ENCODE assay signal across 8 cellular contexts in the genomic region with DNA sequence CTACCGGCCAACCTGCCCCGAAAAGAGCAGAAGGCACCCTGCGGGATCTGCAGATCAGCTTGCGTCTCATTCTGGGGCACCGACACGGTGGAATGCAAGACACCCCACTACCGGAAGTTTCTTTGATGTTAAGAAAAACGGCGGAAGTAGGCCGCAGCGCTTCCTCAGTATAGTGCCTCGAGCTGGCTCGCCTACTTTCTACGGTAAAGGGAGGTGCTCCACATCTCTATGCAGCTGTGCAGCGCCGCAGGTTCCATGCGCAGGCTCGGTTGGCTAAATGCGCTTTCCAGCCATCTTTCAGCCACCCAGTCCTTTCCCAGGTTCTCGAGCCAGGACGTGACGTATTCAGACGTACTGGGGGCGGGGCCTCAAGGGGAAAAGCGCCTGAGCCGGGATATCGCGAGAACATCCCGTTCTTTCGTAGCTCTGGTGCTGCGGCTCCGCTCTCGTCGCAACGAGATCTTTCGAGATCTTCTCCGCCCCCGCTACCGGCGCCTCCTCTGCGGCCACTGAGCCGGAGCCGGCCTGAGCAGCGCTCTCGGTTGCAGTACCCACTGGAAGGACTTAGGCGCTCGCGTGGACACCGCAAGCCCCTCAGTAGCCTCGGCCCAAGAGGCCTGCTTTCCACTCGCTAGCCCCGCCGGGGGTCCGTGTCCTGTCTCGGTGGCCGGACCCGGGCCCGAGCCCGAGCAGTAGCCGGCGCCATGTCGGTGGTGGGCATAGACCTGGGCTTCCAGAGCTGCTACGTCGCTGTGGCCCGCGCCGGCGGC. TPM values are rescaled to one million over a fixed set of nuclear protein-coding genes. Genes with fewer than 3 reads are reported as not detected.
A peak's percentile ranks its signal among the peaks of the same experiment; 100 is the strongest.
DNase-seq lines count a peak whose midpoint lies in the region; ATAC-seq and TF ChIP-seq lines count a peak whose summit lies in the region.

A gene (plus strand): TSS at position 467 of the 770 bp plus-strand sequence. CDS start 238 bp downstream, at position 705.

- peaks cover 3% of the 10 kb centered on the region for H3K4me1 ChIP-seq in prostate gland (replicated peaks)
- peaks cover 8% of the 10 kb centered on the region for H3K4me1 ChIP-seq in urinary bladder (ENCODE audit: insufficient read depth)

- no peaks in the 10 kb centered on the region for H3K36me3 ChIP-seq in prostate gland
- no peaks in the 10 kb centered on the region for H3K36me3 ChIP-seq in urinary bladder (ENCODE audit: insufficient read depth)

- DNase-seq in NCI-H187 (lab: John Stamatoyannopoulos, UW) (peak; percentile 85 to 95), T-helper 2 cell (peak; percentile 87 to 99 (median 97)), left ventricle myocardium superior (peak; percentile 97), prostate gland (ENCODE audit: low spot score) (peak; percentile 98)

- H3K27ac ChIP-seq in angular gyrus (ENCODE audit: low read depth, low read length) (peak within 1 kb of the TSS; percentile 99), prostate gland (peak within 1 kb of the TSS; percentile 100), urinary bladder (ENCODE audit: low read depth) (peak within 1 kb of the TSS; percentile 94)

- H3K9me3 ChIP-seq in prostate gland = no peaks in the 10 kb centered on the region

- peak in 1 of 4 experiments; percentile 7 for TF ChIP-seq CTCF in prostate gland (IDR thresholded peaks at IDR 0.05)

- WGBS in prostate gland = under 1% methylated on average over 53 of the region's 68 CpGs
- WGBS in urinary bladder = under 1% methylated on average over 68 of the region's 68 CpGs

- intact Hi-C loops in left ventricle myocardium superior (cut with micrococcal nuclease) (no loop called here), prostate gland (cut with DNase I) (loop anchor here (2.0 to 10.0 kb wide), 2 partner anchors 89 to 227 kb away; a partner anchor contains a TSS)

- TF ChIP-seq POLR2A in prostate gland (IDR thresholded peaks at IDR 0.05) = peak; percentile 95

- ATAC-seq in GM18498 (IDR thresholded peaks at IDR 0.05; ENCODE audit: unreplicated experiment) = peak; percentile 83
- ATAC-seq in HG02938 (IDR thresholded peaks at IDR 0.05; ENCODE audit: unreplicated experiment) = peak; percentile 77
- peak; percentile 91 for ATAC-seq in left ventricle myocardium superior

- H3K27me3 ChIP-seq in prostate gland (replicated peaks; ENCODE audit: insufficient read depth) = no peaks in the 10 kb centered on the region

- H3K4me3 ChIP-seq in prostate gland (peak within 1 kb of the TSS; percentile 94 to 95), urinary bladder (ENCODE audit: low read depth, low read length) (peak within 1 kb of the TSS; percentile 65)

RNA-seq across cellular contexts. Expression of the gene that starts here (rescaled TPM):
- total RNA-seq in left ventricle myocardium superior = 74.3 TPM
- total RNA-seq in prostate gland = 10 to 100 TPM; 51.1 to 73.5 TPM
- 79.2 TPM for total RNA-seq in urinary bladder
- polyA plus RNA-seq in urinary bladder = 32.4 TPM

Comparison
In these comparisons a context has a peak if more than half of its experiments do, and no peak if none do; other contexts are left out.
1. Peak in every context shown above with its lines: DNase-seq, ATAC-seq, H3K4me3 ChIP-seq and H3K27ac ChIP-seq.